ENCODE assay signal across 22 cellular contexts in the genomic region with DNA sequence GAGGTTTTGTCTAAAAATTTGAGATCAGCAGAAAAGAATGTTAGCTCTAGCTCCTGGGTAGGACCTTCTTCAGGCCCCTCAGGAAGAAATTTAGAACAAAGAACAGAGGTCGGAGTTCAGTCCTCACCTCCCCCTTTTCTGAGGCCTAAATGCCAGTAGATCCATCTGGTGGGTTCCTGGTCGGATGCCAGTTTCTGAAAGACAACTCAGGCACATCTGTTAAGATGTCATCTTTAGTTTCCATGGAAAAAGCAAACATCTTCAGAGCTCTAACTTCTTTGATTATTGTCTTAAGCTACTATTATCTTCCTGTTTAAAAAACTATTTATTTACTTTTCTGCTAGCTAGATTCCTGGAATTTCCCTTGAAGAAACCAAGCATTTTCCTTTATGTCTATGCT. TPM values are rescaled to one million over a fixed set of nuclear protein-coding genes. Genes with fewer than 3 reads are reported as not detected.
DNase-seq lines count a peak whose midpoint lies in the region; FAIRE-seq and TF ChIP-seq lines count a peak whose summit lies in the region.
"Had no signal": no experiment of that assay in that cellular context is flagged by ENCODE, and none has a peak within 500 bp of the region (broad histone marks: within the 10 kb centered on the region; RNA-seq: fewer than 3 reads in every experiment).

No MANE protein-coding gene starts in this region.

- no peak for FAIRE-seq in endothelial cell of umbilical vein (lab: Jason Lieb, UNC)
- FAIRE-seq: A549, G401.6, GM12891, H54, HepG2 had no signal

- no peak for TF ChIP-seq CTCF in endothelial cell of umbilical vein (IDR thresholded peaks at IDR 0.05; ENCODE audit: extremely low read depth in 1 of 2, insufficient read depth in 1 of 2, low read depth in 1 of 2, low read length in 2 of 2)

- H3K4me3 ChIP-seq in SJSA1, result no peak overlapping the region
- no peak overlapping the region for H3K4me3 ChIP-seq in endothelial cell of umbilical vein (replicated peaks in 1 of 3; ENCODE audit: insufficient read depth in 1 of 3, low read depth in 1 of 3, low read length in 3 of 3)
- H3K4me3 ChIP-seq: A549, GM23248 had no signal

- POLR2A ChIA-PET in endothelial cell of umbilical vein (lab: Charles Lee), result interaction anchor here (1.0 kb wide), 1 partner anchor 9 kb away, joined by 3 read pairs; no protein-coding TSS in a partner anchor

- H3K9ac ChIP-seq in endothelial cell of umbilical vein (replicated peaks; ENCODE audit: extremely low read depth, insufficient read depth, low read length), result no peak overlapping the region
- H3K9ac ChIP-seq: GM23248 had no signal

- intact Hi-C loops in endothelial cell of umbilical vein (cut with micrococcal nuclease), result no loop called here

- H3K27me3 ChIP-seq in SJSA1 (replicated peaks) (no peaks in the 10 kb centered on the region), endothelial cell of umbilical vein (ENCODE audit: control insufficient read depth in 2 of 2, insufficient read depth in 2 of 2, low read length in 2 of 2) (no peaks in the 10 kb centered on the region)

- H3K9me1 ChIP-seq in endothelial cell of umbilical vein (replicated peaks; ENCODE audit: control insufficient read depth, extremely low read depth, insufficient read depth, low read length), result no peaks in the 10 kb centered on the region

- H3K4me1 ChIP-seq in SJSA1 (replicated peaks), result peaks cover 30% of the 10 kb centered on the region
- H3K4me1 ChIP-seq in endothelial cell of umbilical vein (ENCODE audit: control insufficient read depth, extremely low read depth, insufficient read depth, low read length), result peaks cover 7% of the 10 kb centered on the region
- H3K4me1 ChIP-seq: A549 had no signal

- no peak for TF ChIP-seq POLR2A in endothelial cell of umbilical vein (IDR thresholded peaks at IDR 0.05; ENCODE audit: low read depth, low read length)

- no TSS peak for BruUV-seq in endothelial cell of umbilical vein (replicated peaks; lab: Mats Ljungman, UMichigan)

- CTCF ChIA-PET in endothelial cell of umbilical vein (lab: Charles Lee), result interaction anchor here (1.6 kb wide), 1 partner anchor 9 kb away, joined by 4 read pairs; no protein-coding TSS in a partner anchor

- peak overlapping the region; percentile 47 for H3K27ac ChIP-seq in SJSA1
- H3K27ac ChIP-seq in endothelial cell of umbilical vein (ENCODE audit: insufficient read depth, low read depth, low read length), result no peak overlapping the region
- H3K27ac ChIP-seq: 22Rv1, A549, C4-2B, GM23248 had no signal

- H4K20me1 ChIP-seq in endothelial cell of umbilical vein (replicated peaks; ENCODE audit: control insufficient read depth, extremely low read depth, insufficient read depth, low read length), result no peaks in the 10 kb centered on the region

- no peaks in the 10 kb centered on the region for H3K79me2 ChIP-seq in endothelial cell of umbilical vein (ENCODE audit: control insufficient read depth, insufficient read depth, low read length)

- dilution Hi-C loops in endothelial cell of umbilical vein (cut with MboI; ENCODE audit: extremely low pct_ligation_motif_present, low sequenced_read_pairs), result no loop called here

- H3K4me2 ChIP-seq in endothelial cell of umbilical vein (ENCODE audit: insufficient read depth, low read length), result no peak overlapping the region
- H3K4me2 ChIP-seq: A549 had no signal

- H3K36me3 ChIP-seq in SJSA1 (no peaks in the 10 kb centered on the region), endothelial cell of umbilical vein (ENCODE audit: control insufficient read depth in 2 of 2, extremely low read depth in 1 of 2, insufficient read depth in 2 of 2, low read length in 2 of 2) (no peaks in the 10 kb centered on the region)

- H2AFZ ChIP-seq in endothelial cell of umbilical vein (ENCODE audit: low read depth, low read length), result no peak overlapping the region
- H2AFZ ChIP-seq: GM23248 had no signal

- peak; percentile 37 for DNase-seq in DMS 273 (lab: John Stamatoyannopoulos, UW; ENCODE audit: unreplicated experiment)
- no peak for DNase-seq in DMS 273 treated with DMSO at 0.1 percent for 48 hours (lab: John Stamatoyannopoulos, UW)
- DNase-seq in SJSA1 (ENCODE audit: low read depth in 1 of 2, low spot score in 2 of 2), result peak; percentile 57 to 62
- peak; percentile 8 for DNase-seq in endothelial cell of umbilical vein (ENCODE audit: low read depth, low spot score)
- DNase-seq in smooth muscle cell of the brain vasculature (ENCODE audit: low read depth, low spot score), result peak; percentile 46
- no peak for DNase-seq in NCI-H2227 (lab: John Stamatoyannopoulos, UW; ENCODE audit: unreplicated experiment)
- DNase-seq in activated CD4-positive, alpha-beta T cell treated with anti-CD3 and anti-CD28 coated beads for 1 hour, result no peak
- no peak for DNase-seq in NCI-H1694 treated with DMSO at 0.1 percent for 48 hours (lab: John Stamatoyannopoulos, UW)
- DNase-seq: AML-193; Caco-2; CD4-positive, alpha-beta T cell; DMS53; DND-41; GM23248; HCEC 1CT had no signal

- H3K9me3 ChIP-seq in SJSA1 (replicated peaks) (no peaks in the 10 kb centered on the region), endothelial cell of umbilical vein (replicated peaks; ENCODE audit: control insufficient read depth, insufficient read depth, low read length) (no peaks in the 10 kb centered on the region)
- H3K9me3 ChIP-seq: A549, Caco-2 had no signal

TF ChIP-seq in endothelial cell of umbilical vein, 7 proteins besides CTCF, POLR2A, EP300 and RAD21:
- TF ChIP-seq, protein P1, sequence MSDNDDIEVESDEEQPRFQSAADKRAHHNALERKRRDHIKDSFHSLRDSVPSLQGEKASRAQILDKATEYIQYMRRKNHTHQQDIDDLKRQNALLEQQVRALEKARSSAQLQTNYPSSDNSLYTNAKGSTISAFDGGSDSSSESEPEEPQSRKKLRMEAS (IDR thresholded peaks at IDR 0.05; ENCODE audit: insufficient read depth, insufficient read length), result no peak
- TF ChIP-seq EZH2 (IDR thresholded peaks at IDR 0.05; ENCODE audit: borderline replicate concordance, low read depth, low read length, severe bottlenecking) (no peak), MYC (IDR thresholded peaks at IDR 0.05; ENCODE audit: low read depth, low read length) (no peak), GATA2 (IDR thresholded peaks at IDR 0.05; ENCODE audit: insufficient read depth, insufficient read length, low read depth, low read length) (no peak), FOS (IDR thresholded peaks at IDR 0.05; ENCODE audit: borderline replicate concordance, insufficient read depth, low read length) (no peak), POLR2AphosphoS5 (IDR thresholded peaks at IDR 0.05; ENCODE audit: insufficient read depth, low read depth, low read length) (no peak), JUN (IDR thresholded peaks at IDR 0.05; ENCODE audit: borderline replicate concordance, insufficient read depth, insufficient read length, low read depth) (no peak)
TF ChIP-seq in endothelial cell of umbilical vein: peak in this region for 0.

RNA-seq across cellular contexts. Expression of a gene that starts 37.1 kb away (rescaled TPM):
- 37.9 and 43.3 TPM in 2 replicates for total RNA-seq in SJSA1 (2014; rRNA removed; shearing (Covaris generic))
- total RNA-seq in endothelial cell of umbilical vein, result 66.9 and 67.5 TPM in 2 replicates
- 13.6 and 14.4 TPM in 2 replicates for polyA plus RNA-seq in endothelial cell of umbilical vein
- 17.7 and 18.1 TPM in 2 replicates for polyA plus RNA-seq in endothelial cell of umbilical vein (2011; cell fraction: cytosol; rRNA removed)
- 44.6 and 56.6 TPM in 2 replicates for polyA plus RNA-seq in endothelial cell of umbilical vein (2011; cell fraction: nucleus; rRNA removed)
- polyA plus RNA-seq in endothelial cell of umbilical vein (2012), result 51.0 TPM in 2 replicates
- polyA minus RNA-seq in endothelial cell of umbilical vein, result 66.9 and 78.5 TPM in 2 replicates
- 31.7 TPM for polyA minus RNA-seq in endothelial cell of umbilical vein (2011; cell fraction: cytosol; rRNA and poly(A)+ RNA removed)
- 227 and 311 TPM in 2 replicates for polyA minus RNA-seq in endothelial cell of umbilical vein (2011; cell fraction: nucleus; rRNA and poly(A)+ RNA removed)

Comparison
In these comparisons a context has a peak if more than half of its experiments do, and no peak if none do; other contexts are left out.
1. DNase-seq: peak in DMS 273 (single experiment), SJSA1 (2 of 2), endothelial cell of umbilical vein (single experiment) and smooth muscle cell of the brain vasculature (single experiment); none in DMS 273 treated with DMSO at 0.1 percent for 48 hours (single experiment), NCI-H2227 (single experiment), activated CD4-positive, alpha-beta T cell treated with anti-CD3 and anti-CD28 coated beads for 1 hour (single experiment) and NCI-H1694 treated with DMSO at 0.1 percent for 48 hours (single experiment).